8 cellular contexts compared by ENCODE assay signal in genomic region chr12:68745376-68745903, GRCh38. TPM values are rescaled to one million over a fixed set of nuclear protein-coding genes. Genes with fewer than 3 reads are reported as not detected.
DNase-seq lines count a peak whose midpoint lies in the region; ATAC-seq and TF ChIP-seq lines count a peak whose summit lies in the region.

No MANE protein-coding gene starts in this region.

- H3K9me3 ChIP-seq in heart left ventricle, result no peaks in the 10 kb centered on the region
- H3K9me3 ChIP-seq in SK-N-MC (ENCODE audit: low read depth, low read length), result no peaks in the 10 kb centered on the region
- no peaks in the 10 kb centered on the region for H3K9me3 ChIP-seq in skeletal muscle tissue (ENCODE audit: control insufficient read depth in 3 of 3, low read length in 3 of 3)

- 48 to 53% (median 49%) methylated on average over 9 of the region's 9 CpGs for WGBS in heart left ventricle, 4 donors

- TF ChIP-seq POLR2A in heart left ventricle (IDR thresholded peaks at IDR 0.05), result no peak

- H3K4me3 ChIP-seq in heart left ventricle, result peak overlapping the region; percentile 40 to 92 (median 79)
- peak overlapping the region; percentile 91 for H3K4me3 ChIP-seq in SK-N-MC
- H3K4me3 ChIP-seq in fibroblast of pulmonary artery (replicated peaks; ENCODE audit: low read depth, low read length), result peak overlapping the region; percentile 86
- H3K4me3 ChIP-seq in skeletal muscle tissue (ENCODE audit: low read length in 3 of 3), result peak overlapping the region; percentile 91 to 97 (median 93)

- peaks cover 0 to 26% (median 11%) of the 10 kb centered on the region in 12 donors for H3K4me1 ChIP-seq in heart left ventricle
- peaks cover 5 to 17% (median 12%) of the 10 kb centered on the region in 3 donors for H3K4me1 ChIP-seq in skeletal muscle tissue (ENCODE audit: control insufficient read depth in 3 of 3, insufficient read depth in 3 of 3, low read length in 3 of 3)

- no peak for TF ChIP-seq CTCF in heart left ventricle (IDR thresholded peaks at IDR 0.05)
- no peak for TF ChIP-seq CTCF in fibroblast of pulmonary artery (IDR thresholded peaks at IDR 0.05; ENCODE audit: low read length, missing control alignments)

- no peak for ATAC-seq in heart left ventricle
- ATAC-seq in Right ventricle myocardium superior (ENCODE audit: poor library complexity), result no peak
- no peak for ATAC-seq in HG03442 (IDR thresholded peaks at IDR 0.05; ENCODE audit: unreplicated experiment)

- H3K9ac ChIP-seq in SK-N-MC (ENCODE audit: insufficient read length) (peak overlapping the region; percentile 84), skeletal muscle tissue (ENCODE audit: low read depth in 1 of 3, low read length in 3 of 3) (peak overlapping the region; percentile 75 to 92 (median 89))

- H3K27ac ChIP-seq in heart left ventricle (peak overlapping the region in 11 of 12 donors; percentile 53 to 84 (median 80)), SK-N-MC (peak overlapping the region; percentile 75), skeletal muscle tissue (ENCODE audit: low read depth, low read length) (peak overlapping the region; percentile 65)

- H3K27me3 ChIP-seq in heart left ventricle (no peaks in the 10 kb centered on the region), skeletal muscle tissue (ENCODE audit: control insufficient read depth in 3 of 3, insufficient read depth in 3 of 3, low read length in 3 of 3) (no peaks in the 10 kb centered on the region)

- H3K36me3 ChIP-seq in heart left ventricle (peaks cover 0 to 29% (median 20%) of the 10 kb centered on the region in 9 donors), SK-N-MC (ENCODE audit: insufficient read depth, low read length) (peaks cover 10% of the 10 kb centered on the region), skeletal muscle tissue (ENCODE audit: control insufficient read depth in 3 of 3, insufficient read depth in 3 of 3, low read length in 3 of 3) (peaks cover 0 to 7% (median 1%) of the 10 kb centered on the region in 3 donors)

- intact Hi-C loops in heart left ventricle (cut with DNase I) (loop anchor here in 8 of 10 donors (5.0 to 10.0 kb wide), 5 partner anchors 42 to 499 kb away; partner anchors contain the start of gene MDM2 (in 6 of the 8)), Right ventricle myocardium superior (cut with DNase I) (loop anchor here (10.0 kb wide), 1 partner anchor 69 kb away; no protein-coding TSS in a partner anchor)

- DNase-seq in heart left ventricle (no peak), Right ventricle myocardium superior (no peak), SK-N-MC (ENCODE audit: low read depth, low spot score) (peak; percentile 5), fibroblast of pulmonary artery (ENCODE audit: low read depth) (no peak), NCI-H524 treated with DMSO at 0.1 percent for 48 hours (lab: John Stamatoyannopoulos, UW) (no peak), amniotic stem cell (lab: John Stamatoyannopoulos, UW) (no peak)

RNA-seq across cellular contexts. Expression of gene SLC35E3, which starts 0.5 kb away (rescaled TPM):
- 1 to 10 TPM; 2.6 to 8.6 (median 5.4) TPM for total RNA-seq in heart left ventricle
- 1 to 10 TPM; 2.9 to 7.1 TPM for polyA plus RNA-seq in heart left ventricle
- total RNA-seq in Right ventricle myocardium superior, result 2.6 TPM
- total RNA-seq in skeletal muscle tissue, result 4.7 TPM

RNA-seq across cellular contexts. Expression of gene NUP107, which starts 58.7 kb away (rescaled TPM):
- total RNA-seq in heart left ventricle (10 to 100 TPM; 12.8 to 27.0 (median 21.2) TPM), Right ventricle myocardium superior (15.7 TPM), skeletal muscle tissue (42.8 TPM)
- polyA plus RNA-seq in heart left ventricle, result 10 to 100 TPM; 10.4 to 17.3 TPM
